15 cellular contexts compared by ENCODE assay signal in genomic region chr4:55038176-55038890, GRCh38.
A peak's percentile ranks its signal among the peaks of the same experiment; 100 is the strongest.
DNase-seq lines count a peak whose midpoint lies in the region; ATAC-seq and TF ChIP-seq lines count a peak whose summit lies in the region.
"Had no signal": no experiment of that assay in that cellular context is flagged by ENCODE, and none has a peak within 500 bp of the region (broad histone marks: within the 10 kb centered on the region; RNA-seq: fewer than 3 reads in every experiment).

No MANE protein-coding gene starts in this region.

- peaks cover 0 to 7% (median 0%) of the 10 kb centered on the region in 3 donors for H3K9me3 ChIP-seq in body of pancreas
- no peaks in the 10 kb centered on the region for H3K9me3 ChIP-seq in transverse colon

- intact Hi-C loops in body of pancreas (cut with DNase I), result no loop called here
- intact Hi-C loops in transverse colon (cut with DNase I; ENCODE audit: low total_unique reads), result no loop called here

- H3K4me1 ChIP-seq in body of pancreas, result peaks cover 11% of the 10 kb centered on the region
- no peaks in the 10 kb centered on the region for H3K4me1 ChIP-seq in transverse colon

- in situ Hi-C loops in GM13977 (cut with MboI; ENCODE audit: low pct_unique_long_range_greater_than_20kb, low sequenced_read_pairs, unreplicated experiment), result no loop called here
- in situ Hi-C loops in transverse colon (cut with MboI; ENCODE audit: low pct_ligation_motif_present in 1 of 4, low pct_unique_long_range_greater_than_20kb in 1 of 4, low sequenced_read_pairs in 3 of 4), result no loop called here

- peaks cover 3% of the 10 kb centered on the region for H3K27me3 Mint-ChIP-seq in nephron progenitor cell (ENCODE audit: low read depth, poor library complexity)
- H3K27me3 Mint-ChIP-seq in activated CD8-positive, alpha-beta memory T cell treated with anti-CD3 and anti-CD28 coated beads, Interleukin-2, amount 10 ng/mL, durations not matched to agents 7 days and 5 days, result no peaks in the 10 kb centered on the region

- H3K27ac ChIP-seq in body of pancreas (peak overlapping the region in 3 of 4 donors; percentile 33 to 68 (median 42)), transverse colon (no peak overlapping the region)
- H3K27ac ChIP-seq: neural progenitor cell had no signal

- H3K4me3 Mint-ChIP-seq in nephron progenitor cell, result no peak overlapping the region
- no peak overlapping the region for H3K4me3 Mint-ChIP-seq in activated CD8-positive, alpha-beta memory T cell treated with anti-CD3 and anti-CD28 coated beads, Interleukin-2, amount 10 ng/mL, durations not matched to agents 7 days and 5 days
- H3K4me3 Mint-ChIP-seq: activated naive CD4-positive, alpha-beta T cell treated with anti-CD3 and anti-CD28 coated beads, Interleukin-2, amount 50 U/mL, for 24 hours; neural progenitor cell had no signal

- DNase-seq in AG10803 (ENCODE audit: low read depth) (peak; percentile 21), body of pancreas (peak; percentile 18 to 49 (median 30)), foreskin fibroblast (peak; percentile 11 to 70), nephron progenitor cell (no peak), GM13977 (ENCODE audit: low spot score) (no peak), transverse colon (no peak)
- no peak for DNase-seq in activated CD8-positive, alpha-beta memory T cell treated with anti-CD3 and anti-CD28 coated beads, Interleukin-2, amount 10 ng/mL, durations not matched to agents 7 days and 5 days
- DNase-seq: COR-L47, cortex of kidney, kidney, MM.1S had no signal

- TF ChIP-seq POLR2A in body of pancreas (IDR thresholded peaks at IDR 0.05), result no peak
- no peak for TF ChIP-seq POLR2A in transverse colon (IDR thresholded peaks at IDR 0.05)

- TF ChIP-seq EP300 in transverse colon (IDR thresholded peaks at IDR 0.05; ENCODE audit: low read depth), result no peak

- H3K36me3 Mint-ChIP-seq in nephron progenitor cell (ENCODE audit: low read depth), result peaks cover 23% of the 10 kb centered on the region
- no peaks in the 10 kb centered on the region for H3K36me3 Mint-ChIP-seq in activated CD8-positive, alpha-beta memory T cell treated with anti-CD3 and anti-CD28 coated beads, Interleukin-2, amount 10 ng/mL, durations not matched to agents 7 days and 5 days
- H3K36me3 Mint-ChIP-seq: activated naive CD4-positive, alpha-beta T cell treated with anti-CD3 and anti-CD28 coated beads, Interleukin-2, amount 50 U/mL, for 24 hours had no signal

- H3K9me3 Mint-ChIP-seq in nephron progenitor cell, result peaks cover 41% of the 10 kb centered on the region
- no peaks in the 10 kb centered on the region for H3K9me3 Mint-ChIP-seq in activated CD8-positive, alpha-beta memory T cell treated with anti-CD3 and anti-CD28 coated beads, Interleukin-2, amount 10 ng/mL, durations not matched to agents 7 days and 5 days (ENCODE audit: low read depth)

- ATAC-seq in body of pancreas (peak; percentile 87), GM19395 (IDR thresholded peaks at IDR 0.05; ENCODE audit: unreplicated experiment) (no peak)
- no peak for ATAC-seq in activated CD8-positive, alpha-beta memory T cell treated with anti-CD3 and anti-CD28 coated beads, Interleukin-2, amount 10 ng/mL, durations not matched to agents 7 days and 5 days

- H3K27ac Mint-ChIP-seq in nephron progenitor cell, result peak overlapping the region; percentile 39
- no peak overlapping the region for H3K27ac Mint-ChIP-seq in activated CD8-positive, alpha-beta memory T cell treated with anti-CD3 and anti-CD28 coated beads, Interleukin-2, amount 10 ng/mL, durations not matched to agents 7 days and 5 days
- H3K27ac Mint-ChIP-seq: activated naive CD4-positive, alpha-beta T cell treated with anti-CD3 and anti-CD28 coated beads, Interleukin-2, amount 50 U/mL, for 24 hours; neural progenitor cell had no signal

- no peak overlapping the region for H3K4me3 ChIP-seq in AG10803 (ENCODE audit: low read length)
- no peak overlapping the region for H3K4me3 ChIP-seq in body of pancreas
- no peak overlapping the region for H3K4me3 ChIP-seq in foreskin fibroblast (ENCODE audit: low read depth in 1 of 2, low read length in 2 of 2)
- H3K4me3 ChIP-seq in transverse colon, result no peak overlapping the region
- H3K4me3 ChIP-seq: neural progenitor cell, tibial nerve had no signal

- WGBS in body of pancreas, 2 donors, result 7 to 10% methylated on average over 2 of the region's 2 CpGs
- WGBS in transverse colon (ENCODE audit: low coverage in 1 of 2), 2 donors, result 36% methylated on average over 2 of the region's 2 CpGs; no CpG with 5 or more reads in 1 of the 2 donors

- CTCF ChIA-PET in activated CD8-positive, alpha-beta memory T cell treated with anti-CD3 and anti-CD28 coated beads, Interleukin-2, amount 10 ng/mL, durations not matched to agents 7 days and 5 days (lab: Charles Lee), result no interaction called here

- TF ChIP-seq CTCF in AG10803 (conservative IDR thresholded peaks at IDR 0.05; ENCODE audit: low read length) (no peak), body of pancreas (IDR thresholded peaks at IDR 0.05) (no peak), foreskin fibroblast (IDR thresholded peaks at IDR 0.05; ENCODE audit: low read depth, low read length) (no peak), nephron progenitor cell (IDR thresholded peaks at IDR 0.05) (no peak), GM13977 (IDR thresholded peaks at IDR 0.05; ENCODE audit: extremely low read depth, insufficient read depth, missing control alignments) (no peak), transverse colon (IDR thresholded peaks at IDR 0.05) (no peak)

- peaks cover 0 to 3% of the 10 kb centered on the region in 2 donors for H3K27me3 ChIP-seq in body of pancreas
- no peaks in the 10 kb centered on the region for H3K27me3 ChIP-seq in transverse colon
- H3K27me3 ChIP-seq: neural progenitor cell, tibial nerve had no signal

- peaks cover 33% of the 10 kb centered on the region for H3K4me1 Mint-ChIP-seq in nephron progenitor cell
- no peaks in the 10 kb centered on the region for H3K4me1 Mint-ChIP-seq in activated CD8-positive, alpha-beta memory T cell treated with anti-CD3 and anti-CD28 coated beads, Interleukin-2, amount 10 ng/mL, durations not matched to agents 7 days and 5 days
- H3K4me1 Mint-ChIP-seq: activated naive CD4-positive, alpha-beta T cell treated with anti-CD3 and anti-CD28 coated beads, Interleukin-2, amount 50 U/mL, for 24 hours; neural progenitor cell had no signal

- H3K36me3 ChIP-seq in body of pancreas (replicated peaks in 1 of 2; ENCODE audit: insufficient read depth in 1 of 2, low read depth in 2 of 2) (no peaks in the 10 kb centered on the region), transverse colon (no peaks in the 10 kb centered on the region)
- H3K36me3 ChIP-seq: neural progenitor cell, tibial nerve had no signal

Comparison
In these comparisons a context has a peak if more than half of its experiments do, and no peak if none do; other contexts are left out.
1. DNase-seq: peak in AG10803 (single experiment), body of pancreas (4 of 4) and foreskin fibroblast (2 of 2); none in nephron progenitor cell (single experiment), activated CD8-positive, alpha-beta memory T cell treated with anti-CD3 and anti-CD28 coated beads, Interleukin-2, amount 10 ng/mL, durations not matched to agents 7 days and 5 days (single experiment), GM13977 (single experiment) and transverse colon (single experiment).
2. H3K27ac ChIP-seq: peak in body of pancreas (3 of 4); none in transverse colon (0 of 4).